ENCODE assay signal across 1 cellular context in genomic region chr12:121697861-121698260, GRCh38. TPM values are rescaled to one million over a fixed set of nuclear protein-coding genes. Genes with fewer than 3 reads are reported as not detected.
"Had no signal": no experiment of that assay in that cellular context is flagged by ENCODE, and none has a peak within 500 bp of the region (broad histone marks: within the 10 kb centered on the region; RNA-seq: fewer than 3 reads in every experiment).

No MANE protein-coding gene starts in this region.

RNA-seq across cellular contexts. Expression of gene MORN3, which starts 28.4 kb away (rescaled TPM):
- total RNA-seq: GM23248 had no signal
